Comparison of ENCODE assay signal across 7 cellular contexts in genomic region chr5:99032234-99033013, GRCh38.
DNase-seq lines count a peak whose midpoint lies in the region; ATAC-seq and TF ChIP-seq lines count a peak whose summit lies in the region.

No MANE protein-coding gene starts in this region.

- peak; percentile 90 for TF ChIP-seq CTCF in choroid plexus epithelial cell (conservative IDR thresholded peaks at IDR 0.05; ENCODE audit: low read depth, low read length)

- intact Hi-C loops in left colon (cut with DNase I, micrococcal nuclease), result loop anchor here in 1 of 2 donors (5.0 kb wide), 1 partner anchor 125 kb away; no protein-coding TSS in a partner anchor

- H3K4me3 ChIP-seq in Jurkat, Clone E6-1 (ENCODE audit: low read length), result no peak overlapping the region; the same call in 1 of the 2 replicates
- no peak overlapping the region for H3K4me3 ChIP-seq in choroid plexus epithelial cell (ENCODE audit: low read depth, low read length)

- ATAC-seq in GM21576 (IDR thresholded peaks at IDR 0.05; ENCODE audit: unreplicated experiment) (peak; percentile 35), left colon (peak; percentile 64)
- ATAC-seq in stimulated activated naive CD8-positive, alpha-beta T cell treated with anti-CD3 and anti-CD28 coated beads, Interleukin-15, Interleukin-2, amounts not matched to agents 100 U/mL and 50 U/mL, for 24 hours, result peak; percentile 34

- peak; percentile 80 for DNase-seq in GM03348 (ENCODE audit: low spot score)
- DNase-seq in Jurkat, Clone E6-1 (ENCODE audit: low read depth, low spot score), result peak; percentile 54
- peak; percentile 69 for DNase-seq in SK-N-DZ (ENCODE audit: low spot score)
- peak; percentile 93 for DNase-seq in choroid plexus epithelial cell (ENCODE audit: low read depth)
- peak; percentile 59 to 67 for DNase-seq in left colon
- peak; percentile 44 for DNase-seq in stimulated activated naive CD8-positive, alpha-beta T cell treated with anti-CD3 and anti-CD28 coated beads, Interleukin-15, Interleukin-2, amounts not matched to agents 100 U/mL and 50 U/mL, for 24 hours
